9 cellular contexts compared by ENCODE assay signal in the genomic region with DNA sequence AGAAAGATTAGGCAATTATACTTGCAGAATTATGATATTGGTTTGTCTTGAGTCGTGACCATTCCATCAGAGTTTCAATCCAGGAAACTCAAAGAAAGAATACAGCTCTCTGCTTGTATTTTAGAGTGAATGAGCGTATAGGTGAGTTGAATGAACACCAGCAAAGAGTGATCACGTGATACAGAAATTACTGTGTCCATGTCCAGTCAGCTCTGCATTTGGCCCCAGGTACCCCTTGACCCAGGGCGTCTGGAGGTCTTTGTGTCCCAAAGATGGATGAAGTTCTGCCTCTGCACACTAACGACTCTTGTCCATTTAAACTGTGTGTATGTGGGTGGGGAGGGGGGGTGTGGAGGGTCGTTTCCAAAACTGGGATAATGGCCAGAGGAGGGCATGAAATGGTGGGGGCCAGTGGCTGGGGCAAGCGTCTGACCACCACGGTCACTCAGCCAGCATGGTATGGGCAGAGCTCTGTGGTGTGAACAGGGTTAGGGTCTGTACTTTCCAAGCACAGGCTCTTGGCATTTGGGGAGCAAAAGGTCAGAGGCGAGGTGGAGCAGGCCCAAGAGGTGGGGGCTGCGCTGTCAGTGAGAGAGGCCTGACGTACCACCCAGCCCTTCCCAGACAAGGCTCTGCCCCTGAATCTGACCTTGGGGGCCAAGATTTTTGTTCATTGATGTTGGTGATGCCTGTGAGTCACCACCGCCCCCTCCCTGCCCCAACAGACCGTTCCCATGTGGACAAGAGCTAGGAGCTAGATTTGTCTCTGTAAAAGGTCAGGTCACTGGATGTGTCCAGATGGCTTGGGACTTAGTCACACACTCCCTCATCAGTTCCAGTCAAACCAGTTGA. TPM values are rescaled to one million over a fixed set of nuclear protein-coding genes. Genes with fewer than 3 reads are reported as not detected.
DNase-seq lines count a peak whose midpoint lies in the region; ATAC-seq lines count a peak whose summit lies in the region.
"Had no signal": no experiment of that assay in that cellular context is flagged by ENCODE, and none has a peak within 500 bp of the region (broad histone marks: within the 10 kb centered on the region; RNA-seq: fewer than 3 reads in every experiment).

No MANE protein-coding gene starts in this region.

- no peaks in the 10 kb centered on the region for H3K9me3 ChIP-seq in HUES6 (ENCODE audit: control insufficient read depth, insufficient read depth, low read depth, low read length)

- peak; percentile 78 for DNase-seq in AG08395 (ENCODE audit: low spot score)
- no peak for DNase-seq in natural killer cell treated with Interleukin-12 subunit alpha and Interleukin-12 subunit beta and Interleukin-15 and Interleukin-18, amount 100 ng/mL, for 72 hours (ENCODE audit: low spot score)
- DNase-seq in mucosa of gallbladder (ENCODE audit: low spot score) = no peak
- no peak for DNase-seq in NCI-H2081 treated with DMSO at 0.1 percent for 48 hours (lab: John Stamatoyannopoulos, UW)
- no peak for DNase-seq in inferior parietal cortex (ENCODE audit: extremely low spot score)
- DNase-seq: GDM1 had no signal

- peaks cover 48% of the 10 kb centered on the region for H3K4me1 Mint-ChIP-seq in dendritic cell treated with granulocyte-macrophage colony-stimulating factor and Interleukin-4, amounts not matched to agents 40 ng/mL and 50 ng/mL, for 4 days (ENCODE audit: low read depth)
- H3K4me1 Mint-ChIP-seq in natural killer cell treated with Interleukin-12 subunit alpha and Interleukin-12 subunit beta and Interleukin-15 and Interleukin-18, amount 100 ng/mL, for 72 hours (ENCODE audit: low read depth in 2 of 2) = peaks cover 8 to 16% of the 10 kb centered on the region in 2 donors

- H3K4me1 ChIP-seq in HUES6 (ENCODE audit: control insufficient read depth, insufficient read depth, low read length) = 0 out of 2 replicates have a peak, but pooled peaks cover 2% of the 10 kb centered on the region

- no peaks in the 10 kb centered on the region for H3K9me3 Mint-ChIP-seq in dendritic cell treated with granulocyte-macrophage colony-stimulating factor and Interleukin-4, amounts not matched to agents 40 ng/mL and 50 ng/mL, for 4 days
- H3K9me3 Mint-ChIP-seq in natural killer cell treated with Interleukin-12 subunit alpha and Interleukin-12 subunit beta and Interleukin-15 and Interleukin-18, amount 100 ng/mL, for 72 hours = no peaks in the 10 kb centered on the region

- no peak overlapping the region for H3K27ac Mint-ChIP-seq in dendritic cell treated with granulocyte-macrophage colony-stimulating factor and Interleukin-4, amounts not matched to agents 40 ng/mL and 50 ng/mL, for 4 days
- no peak overlapping the region for H3K27ac Mint-ChIP-seq in natural killer cell treated with Interleukin-12 subunit alpha and Interleukin-12 subunit beta and Interleukin-15 and Interleukin-18, amount 100 ng/mL, for 72 hours

- H3K27me3 ChIP-seq in HUES6 (ENCODE audit: control insufficient read depth, insufficient read depth, low read length) = peaks cover 45% of the 10 kb centered on the region

- no peaks in the 10 kb centered on the region for H3K36me3 Mint-ChIP-seq in dendritic cell treated with granulocyte-macrophage colony-stimulating factor and Interleukin-4, amounts not matched to agents 40 ng/mL and 50 ng/mL, for 4 days (ENCODE audit: low read depth)
- no peaks in the 10 kb centered on the region for H3K36me3 Mint-ChIP-seq in natural killer cell treated with Interleukin-12 subunit alpha and Interleukin-12 subunit beta and Interleukin-15 and Interleukin-18, amount 100 ng/mL, for 72 hours

- intact Hi-C loops in dendritic cell treated with granulocyte-macrophage colony-stimulating factor and Interleukin-4, amounts not matched to agents 40 ng/mL and 50 ng/mL, for 4 days (cut with micrococcal nuclease) = loop anchor here (5.0 kb wide), 2 partner anchors 36 to 244 kb away; no protein-coding TSS in a partner anchor

- H3K36me3 ChIP-seq in HUES6 (ENCODE audit: control insufficient read depth, insufficient read depth, low read length) = no peaks in the 10 kb centered on the region

- H3K27me3 Mint-ChIP-seq in dendritic cell treated with granulocyte-macrophage colony-stimulating factor and Interleukin-4, amounts not matched to agents 40 ng/mL and 50 ng/mL, for 4 days = peaks cover 5% of the 10 kb centered on the region
- peaks cover 19 to 20% of the 10 kb centered on the region in 2 donors for H3K27me3 Mint-ChIP-seq in natural killer cell treated with Interleukin-12 subunit alpha and Interleukin-12 subunit beta and Interleukin-15 and Interleukin-18, amount 100 ng/mL, for 72 hours

- no peak overlapping the region for H3K9ac ChIP-seq in HUES6 (ENCODE audit: low read length)

- 0 out of 2 replicates have a peak overlapping the region, but pooled peaks have one; percentile 60 for H3K4me3 ChIP-seq in HUES6 (ENCODE audit: low read depth, low read length)

- H3K4me3 Mint-ChIP-seq in dendritic cell treated with granulocyte-macrophage colony-stimulating factor and Interleukin-4, amounts not matched to agents 40 ng/mL and 50 ng/mL, for 4 days = peak overlapping the region; percentile 69
- H3K4me3 Mint-ChIP-seq in natural killer cell treated with Interleukin-12 subunit alpha and Interleukin-12 subunit beta and Interleukin-15 and Interleukin-18, amount 100 ng/mL, for 72 hours = peak overlapping the region; percentile 49

- H3K27ac ChIP-seq in HUES6 (ENCODE audit: low read depth, low read length) = no peak overlapping the region

- ATAC-seq in natural killer cell treated with Interleukin-12 subunit alpha and Interleukin-12 subunit beta and Interleukin-15 and Interleukin-18, amount 100 ng/mL, for 72 hours = no peak
- ATAC-seq in GM18517 (IDR thresholded peaks at IDR 0.05; ENCODE audit: unreplicated experiment) = no peak

RNA-seq across cellular contexts. Expression of gene PTPRE, which starts 1.4 kb away (rescaled TPM):
- total RNA-seq in natural killer cell treated with Interleukin-12 subunit alpha and Interleukin-12 subunit beta and Interleukin-15 and Interleukin-18, amount 100 ng/mL, for 72 hours = 100 to 1,000 TPM in 1 of 2 donors, 10 to 100 TPM in 1; 65.1 to 147 TPM
- 25.1 TPM for total RNA-seq in mucosa of gallbladder

RNA-seq across cellular contexts. Expression of gene CLRN3, which starts 15.6 kb away (rescaled TPM):
- not detected for total RNA-seq in natural killer cell treated with Interleukin-12 subunit alpha and Interleukin-12 subunit beta and Interleukin-15 and Interleukin-18, amount 100 ng/mL, for 72 hours
- 40.8 TPM for total RNA-seq in mucosa of gallbladder

Comparison
In these comparisons a context has a peak if more than half of its experiments do, and no peak if none do; other contexts are left out.
1. RNA of gene CLRN3, which starts 15.6 kb away (total RNA-seq): 40.8 TPM in mucosa of gallbladder (single experiment); not detected in natural killer cell treated with Interleukin-12 subunit alpha and Interleukin-12 subunit beta and Interleukin-15 and Interleukin-18, amount 100 ng/mL, for 72 hours; every median in the first group is over 10 times any median in the second.